In the genomic region with DNA sequence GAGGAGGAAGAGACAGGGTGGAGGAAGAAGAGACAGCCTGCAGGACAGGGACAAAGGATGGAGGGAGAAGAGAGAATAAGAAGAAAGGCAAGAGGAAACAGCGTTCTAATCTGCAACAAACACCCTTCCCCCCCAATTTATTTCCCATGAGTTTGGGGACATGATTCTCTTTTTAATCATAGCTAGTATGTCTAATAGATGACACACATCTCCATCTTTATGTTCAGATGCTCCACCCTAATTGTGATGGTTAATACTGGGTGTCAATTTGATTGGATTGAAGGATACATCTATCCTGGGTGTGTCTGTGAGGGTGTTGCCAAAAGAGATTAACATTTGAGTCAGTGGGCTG, we compare ENCODE assay signal across 16 cellular contexts.
"Had no signal": no experiment of that assay in that cellular context is flagged by ENCODE, and none has a peak within 500 bp of the region (broad histone marks: within the 10 kb centered on the region; RNA-seq: fewer than 3 reads in every experiment).

No MANE protein-coding gene starts in this region.

- H3K4me3 Mint-ChIP-seq: memory B cell; stimulated activated memory B cell treated with anti-CD40 and anti-IgM and Interleukin-4, amounts not matched to agents 10 μg/mL and 1 μg/mL and 100 μg/mL, for 72 hours had no signal

- H3K27me3 ChIP-seq: cardiac muscle cell, esophagus squamous epithelium, sigmoid colon, thyroid gland had no signal

- ATAC-seq: activated T-cell treated with anti-CD3 and anti-CD28 coated beads, Interleukin-2, amount 50 U/mL, for 72 hours; stimulated activated memory B cell treated with anti-CD40 and anti-IgM and Interleukin-4, amounts not matched to agents 10 μg/mL and 1 μg/mL and 100 μg/mL, for 72 hours had no signal

- H3K27me3 Mint-ChIP-seq: naive thymus-derived CD8-positive, alpha-beta T cell; stimulated activated memory B cell treated with anti-CD40 and anti-IgM and Interleukin-4, amounts not matched to agents 10 μg/mL and 1 μg/mL and 100 μg/mL, for 72 hours had no signal

- H3K9me3 ChIP-seq: esophagus squamous epithelium, left ventricle myocardium inferior, sigmoid colon, thyroid gland had no signal

- H3K27ac ChIP-seq: cardiac muscle cell, esophagus squamous epithelium, left ventricle myocardium inferior, sigmoid colon, SK-N-MC, thyroid gland had no signal

- H3K4me1 ChIP-seq: esophagus squamous epithelium, left ventricle myocardium inferior, sigmoid colon, thyroid gland had no signal

- H3K36me3 ChIP-seq: cardiac muscle cell, esophagus squamous epithelium, left ventricle myocardium inferior, sigmoid colon, thyroid gland had no signal

- H3K27ac Mint-ChIP-seq: activated T-cell treated with anti-CD3 and anti-CD28 coated beads, Interleukin-2, amount 50 U/mL, for 72 hours; immature natural killer cell; memory B cell; stimulated activated memory B cell treated with anti-CD40 and anti-IgM and Interleukin-4, amounts not matched to agents 10 μg/mL and 1 μg/mL and 100 μg/mL, for 72 hours had no signal

- H3K4me1 Mint-ChIP-seq: immature natural killer cell had no signal

- H3K9me3 Mint-ChIP-seq: activated T-cell treated with anti-CD3 and anti-CD28 coated beads, Interleukin-2, amount 50 U/mL, for 72 hours; memory B cell; naive thymus-derived CD8-positive, alpha-beta T cell; stimulated activated memory B cell treated with anti-CD40 and anti-IgM and Interleukin-4, amounts not matched to agents 10 μg/mL and 1 μg/mL and 100 μg/mL, for 72 hours had no signal

- H3K36me3 Mint-ChIP-seq: immature natural killer cell; memory B cell; naive thymus-derived CD8-positive, alpha-beta T cell; stimulated activated memory B cell treated with anti-CD40 and anti-IgM and Interleukin-4, amounts not matched to agents 10 μg/mL and 1 μg/mL and 100 μg/mL, for 72 hours had no signal

- DNase-seq: activated CD8-positive, alpha-beta memory T cell treated with anti-CD3 and anti-CD28 coated beads, Interleukin-2, amount 50 U/mL, for 4 hours; activated naive CD4-positive, alpha-beta T cell treated with anti-CD3 and anti-CD28 coated beads, Interleukin-2, amount 50 U/mL, for 16 hours; activated T-cell treated with anti-CD3 and anti-CD28 coated beads, Interleukin-2, amount 50 U/mL, for 72 hours; dermis blood vessel endothelial cell; effector memory CD4-positive, alpha-beta T cell; esophagus squamous epithelium; immature natural killer cell; left ventricle myocardium inferior; sigmoid colon; stimulated activated CD4-positive, alpha-beta T cell treated with anti-CD3 and anti-CD28 coated beads, Interleukin-4, amount 100 ng/mL, for 24 hours; thyroid gland had no signal

- H3K4me3 ChIP-seq: cardiac muscle cell, esophagus squamous epithelium, left ventricle myocardium inferior, sigmoid colon, SK-N-MC, thyroid gland had no signal
